11 cellular contexts compared by ENCODE assay signal in the genomic region with DNA sequence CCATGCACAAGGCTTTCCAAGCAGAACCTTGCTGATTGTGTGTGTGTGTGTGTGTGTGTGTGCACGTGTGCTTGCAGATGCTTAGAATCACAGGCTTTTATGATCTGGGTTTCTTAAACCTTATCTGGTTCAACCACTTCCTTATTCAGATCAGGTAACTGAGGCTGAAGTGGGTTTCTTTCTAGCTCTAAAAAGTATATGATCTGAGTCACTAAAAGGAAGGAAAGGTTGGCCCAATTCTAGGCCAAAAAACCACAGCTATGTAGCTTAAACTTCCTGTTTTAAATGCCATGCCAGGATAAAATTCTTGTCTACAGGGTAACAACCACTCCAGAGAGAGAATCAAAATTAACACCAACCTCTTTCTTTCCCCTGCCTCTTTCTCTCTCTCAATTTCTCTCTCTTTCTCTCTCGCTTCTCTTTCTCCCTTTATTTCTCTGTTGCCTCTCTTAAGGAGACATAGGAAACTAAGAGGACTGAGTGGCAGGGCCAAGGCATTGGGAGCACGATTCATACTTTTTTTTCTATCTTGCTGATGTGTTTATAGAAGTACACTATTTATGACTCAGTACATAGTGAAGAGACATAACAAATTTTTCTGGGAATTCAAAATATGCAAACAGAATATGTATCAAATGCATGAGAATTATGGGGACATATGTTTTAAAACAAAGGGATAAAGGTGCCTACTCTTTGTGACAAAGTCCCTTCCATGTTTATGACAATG.
A peak's percentile ranks its signal among the peaks of the same experiment; 100 is the strongest.
DNase-seq lines count a peak whose midpoint lies in the region; ATAC-seq and TF ChIP-seq lines count a peak whose summit lies in the region.
"Had no signal": no experiment of that assay in that cellular context is flagged by ENCODE, and none has a peak within 500 bp of the region (broad histone marks: within the 10 kb centered on the region; RNA-seq: fewer than 3 reads in every experiment).

No MANE protein-coding gene starts in this region.

- H3K9me3 ChIP-seq in MM.1S (replicated peaks; ENCODE audit: insufficient read depth, low read length) = no peaks in the 10 kb centered on the region

- peak; percentile 87 for ATAC-seq in activated T-helper 17 cell treated with anti-CD3 and anti-CD28 coated beads, Interleukin-2, amount 50 U/mL, for 72 hours (replicated peaks)
- ATAC-seq in HG03280 (IDR thresholded peaks at IDR 0.05; ENCODE audit: unreplicated experiment) (no peak), HG02678 (IDR thresholded peaks at IDR 0.05; ENCODE audit: unreplicated experiment) (no peak)

- H3K4me1 ChIP-seq in MM.1S (ENCODE audit: low read length) = peaks cover 35% of the 10 kb centered on the region

- peaks cover 26% of the 10 kb centered on the region for H3K4me1 Mint-ChIP-seq in activated T-helper 17 cell treated with anti-CD3 and anti-CD28 coated beads, Interleukin-2, amount 50 U/mL, for 72 hours
- H3K4me1 Mint-ChIP-seq: nephron had no signal

- H3K4me2 ChIP-seq in MM.1S (ENCODE audit: low read depth, low read length) = peak overlapping the region; percentile 33

- no peaks in the 10 kb centered on the region for H4K20me1 ChIP-seq in MM.1S (ENCODE audit: insufficient read depth, low read length)

- no peaks in the 10 kb centered on the region for H3K27me3 ChIP-seq in MM.1S (replicated peaks; ENCODE audit: insufficient read depth, low read length)

- 0 out of 2 replicates have a peak overlapping the region, but pooled peaks have one; percentile 13 for H3K4me3 ChIP-seq in MM.1S (ENCODE audit: low read length)

- no peak for TF ChIP-seq CTCF in MM.1S (IDR thresholded peaks at IDR 0.05; ENCODE audit: low read length)

- H3K27me3 Mint-ChIP-seq in activated T-helper 17 cell treated with anti-CD3 and anti-CD28 coated beads, Interleukin-2, amount 50 U/mL, for 72 hours = no peaks in the 10 kb centered on the region

- DNase-seq in EH (ENCODE audit: low read depth) (peak; percentile 91), MM.1S (peak; percentile 86), lung microvascular endothelial cell (ENCODE audit: low read depth in 2 of 2) (peak; percentile 63 to 83), putamen (ENCODE audit: low spot score) (no peak), NCI-H128 (lab: John Stamatoyannopoulos, UW; ENCODE audit: unreplicated experiment) (no peak)
- DNase-seq: NCI-H187 treated with DMSO at 0.1 percent for 48 hours, substantia nigra had no signal

- H2AFZ ChIP-seq in MM.1S (ENCODE audit: low read length) = peak overlapping the region; percentile 42; the same call in 1 of the 2 replicates

- H3K4me3 Mint-ChIP-seq in activated T-helper 17 cell treated with anti-CD3 and anti-CD28 coated beads, Interleukin-2, amount 50 U/mL, for 72 hours = no peak overlapping the region
- H3K4me3 Mint-ChIP-seq: nephron had no signal

- no peak overlapping the region for H3K9ac ChIP-seq in MM.1S (ENCODE audit: low read length)

- H3K36me3 ChIP-seq in MM.1S (replicated peaks; ENCODE audit: insufficient read depth, low read length) = no peaks in the 10 kb centered on the region

- no peaks in the 10 kb centered on the region for H3K79me2 ChIP-seq in MM.1S (ENCODE audit: low read length)

- H3F3A ChIP-seq in MM.1S (ENCODE audit: insufficient read depth, low read length) = peaks cover 9% of the 10 kb centered on the region; the same call in 1 of the 2 replicates

- no peaks in the 10 kb centered on the region for H3K36me3 Mint-ChIP-seq in activated T-helper 17 cell treated with anti-CD3 and anti-CD28 coated beads, Interleukin-2, amount 50 U/mL, for 72 hours (ENCODE audit: low read depth)

- H3K27ac ChIP-seq in MM.1S (ENCODE audit: low read length) = peak overlapping the region; percentile 48; the same call in 1 of the 2 replicates

- H3K9me2 ChIP-seq in MM.1S (replicated peaks; ENCODE audit: insufficient read depth, low read length) = no peaks in the 10 kb centered on the region

- peaks cover 4% of the 10 kb centered on the region for H3K9me3 Mint-ChIP-seq in activated T-helper 17 cell treated with anti-CD3 and anti-CD28 coated beads, Interleukin-2, amount 50 U/mL, for 72 hours

- H3K27ac Mint-ChIP-seq in activated T-helper 17 cell treated with anti-CD3 and anti-CD28 coated beads, Interleukin-2, amount 50 U/mL, for 72 hours = no peak overlapping the region
- H3K27ac Mint-ChIP-seq: nephron had no signal

Comparison
In these comparisons a context has a peak if more than half of its experiments do, and no peak if none do; other contexts are left out.
1. DNase-seq: peak in EH (single experiment), MM.1S (single experiment) and lung microvascular endothelial cell (2 of 2); none in putamen (single experiment) and NCI-H128 (single experiment).